1 cellular context compared by ENCODE assay signal in genomic region chr6:146965110-146965689, GRCh38.
TF ChIP-seq lines count a peak whose summit lies in the region.

No MANE protein-coding gene starts in this region.

TF ChIP-seq in GM23338, 12 proteins besides CTCF, POLR2A, EP300 and RAD21 (continued from another document):
- TF ChIP-seq ETS1 (IDR thresholded peaks at IDR 0.05) = no peak
- no peak for TF ChIP-seq ZNF331 (CRISPR knock-in tag; IDR thresholded peaks at IDR 0.05; ENCODE audit: low read depth)
- no peak for TF ChIP-seq JUNB (IDR thresholded peaks at IDR 0.05; ENCODE audit: unreplicated experiment)
- TF ChIP-seq EZH2phosphoT487 (IDR thresholded peaks at IDR 0.05; ENCODE audit: unreplicated experiment) = no peak
- no peak for TF ChIP-seq EZH2 (IDR thresholded peaks at IDR 0.05; ENCODE audit: low read depth, unreplicated experiment)
- TF ChIP-seq REST (IDR thresholded peaks at IDR 0.05; ENCODE audit: unreplicated experiment) = no peak
- no peak for TF ChIP-seq CREB1 (CRISPR knock-in tag; IDR thresholded peaks at IDR 0.05; ENCODE audit: low read depth)
- no peak for TF ChIP-seq STAT1 (IDR thresholded peaks at IDR 0.05; ENCODE audit: unreplicated experiment)
- TF ChIP-seq NANOG (IDR thresholded peaks at IDR 0.05; ENCODE audit: borderline replicate concordance) = no peak
TF ChIP-seq in GM23338: peak in this region for 0.
